In genomic region chr6:53059648-53060589, GRCh38 we compare ENCODE assay signal across 8 cellular contexts. TPM values are rescaled to one million over a fixed set of nuclear protein-coding genes. Genes with fewer than 3 reads are reported as not detected.
A peak's percentile ranks its signal among the peaks of the same experiment; 100 is the strongest.
DNase-seq lines count a peak whose midpoint lies in the region; ATAC-seq and TF ChIP-seq lines count a peak whose summit lies in the region.

No MANE protein-coding gene starts in this region.

- H3K9me3 ChIP-seq in HUES6 (ENCODE audit: control insufficient read depth, insufficient read depth, low read depth, low read length), result no peaks in the 10 kb centered on the region
- H3K9me3 ChIP-seq in mammary epithelial cell (replicated peaks; ENCODE audit: insufficient read depth, low read length), result no peaks in the 10 kb centered on the region
- H3K9me3 ChIP-seq in muscle layer of colon (ENCODE audit: low read length), result no peaks in the 10 kb centered on the region

- H4K20me1 ChIP-seq in mammary epithelial cell (ENCODE audit: insufficient read depth, low read length), result no peaks in the 10 kb centered on the region

- no peak overlapping the region for H3K27ac ChIP-seq in ACC112 (ENCODE audit: low read depth, low read length)
- H3K27ac ChIP-seq in HUES6 (ENCODE audit: low read depth, low read length), result no peak overlapping the region
- H3K27ac ChIP-seq in mammary epithelial cell (ENCODE audit: insufficient read depth, low read depth, low read length), result no peak overlapping the region
- peak overlapping the region; percentile 92 for H3K27ac ChIP-seq in muscle layer of colon (ENCODE audit: low read depth, low read length)

- in situ Hi-C loops in mammary epithelial cell (cut with MboI; ENCODE audit: low sequenced_read_pairs in 2 of 2), result loop anchor here in 1 of 2 donors (5.0 to 10.0 kb wide), 2 partner anchors 63 to 175 kb away; partner anchors contain the start of gene GSTA4

- no peak for TF ChIP-seq CTCF in mammary epithelial cell (conservative IDR thresholded peaks at IDR 0.05 in 1 of 2, IDR thresholded peaks at IDR 0.05 in 1 of 2; ENCODE audit: extremely low read depth in 1 of 2, insufficient read depth in 1 of 2, low read depth in 1 of 2, low read length in 2 of 2)

- H2AFZ ChIP-seq in ACC112 (ENCODE audit: low read length, unreplicated experiment) (peak overlapping the region; percentile 77), mammary epithelial cell (ENCODE audit: low read depth, low read length) (peak overlapping the region; percentile 48)

- H3K79me2 ChIP-seq in ACC112 (ENCODE audit: control insufficient read depth, insufficient read depth, low read length, unreplicated experiment), result peaks cover 38% of the 10 kb centered on the region
- H3K79me2 ChIP-seq in mammary epithelial cell (ENCODE audit: insufficient read depth, low read length), result peaks cover 36% of the 10 kb centered on the region

- dilution Hi-C loops in mammary epithelial cell (cut with HindIII; ENCODE audit: low sequenced_read_pairs), result no loop called here

- peak overlapping the region; percentile 93 for H3K4me2 ChIP-seq in mammary epithelial cell (ENCODE audit: insufficient read depth, low read depth, low read length)

- CTCF ChIA-PET in mammary epithelial cell (lab: Charles Lee; ENCODE audit: low non-redundant PET), result no interaction called here

- H3K27me3 ChIP-seq in ACC112 (ENCODE audit: insufficient read depth, low read length), result no peaks in the 10 kb centered on the region
- no peaks in the 10 kb centered on the region for H3K27me3 ChIP-seq in HUES6 (ENCODE audit: control insufficient read depth, insufficient read depth, low read length)
- H3K27me3 ChIP-seq in mammary epithelial cell (ENCODE audit: insufficient read depth, low read length), result no peaks in the 10 kb centered on the region
- H3K27me3 ChIP-seq in muscle layer of colon (ENCODE audit: control insufficient read depth in 1 of 2, insufficient read depth in 2 of 2, low read length in 2 of 2), result no peaks in the 10 kb centered on the region

- peaks cover 18% of the 10 kb centered on the region for H3K4me1 ChIP-seq in ACC112 (ENCODE audit: control insufficient read depth, insufficient read depth, low read length, unreplicated experiment)
- H3K4me1 ChIP-seq in HUES6 (ENCODE audit: control insufficient read depth, insufficient read depth, low read length), result peaks cover 22% of the 10 kb centered on the region
- H3K4me1 ChIP-seq in mammary epithelial cell (ENCODE audit: insufficient read depth, low read length), result peaks cover 11% of the 10 kb centered on the region
- peaks cover 56% of the 10 kb centered on the region for H3K4me1 ChIP-seq in muscle layer of colon (ENCODE audit: insufficient read depth, low read length)

- intact Hi-C loops in mammary epithelial cell (cut with micrococcal nuclease), result no loop called here

- H3K9ac ChIP-seq in HUES6 (ENCODE audit: low read length) (no peak overlapping the region), mammary epithelial cell (ENCODE audit: insufficient read depth, low read length) (peak overlapping the region; percentile 15), muscle layer of colon (ENCODE audit: low read length) (peak overlapping the region; percentile 41)

- ATAC-seq in HG03342 (IDR thresholded peaks at IDR 0.05; ENCODE audit: unreplicated experiment) (no peak), GM19467 (IDR thresholded peaks at IDR 0.05; ENCODE audit: unreplicated experiment) (no peak)

- no peaks in the 10 kb centered on the region for H3K36me3 ChIP-seq in ACC112 (ENCODE audit: insufficient read depth, low read length)
- H3K36me3 ChIP-seq in HUES6 (ENCODE audit: control insufficient read depth, insufficient read depth, low read length), result no peaks in the 10 kb centered on the region
- H3K36me3 ChIP-seq in mammary epithelial cell (ENCODE audit: insufficient read depth, low read length), result no peaks in the 10 kb centered on the region
- no peaks in the 10 kb centered on the region for H3K36me3 ChIP-seq in muscle layer of colon (ENCODE audit: insufficient read depth, low read length)

- BruUV-seq in mammary epithelial cell (replicated peaks; lab: Mats Ljungman, UMichigan), result no TSS peak

- WGBS in mammary epithelial cell (ENCODE audit: low coverage, missing lambda C conversion rate), result 15% methylated on average over 3 of the region's 3 CpGs

- DNase-seq in mammary epithelial cell, result no peak
- no peak for DNase-seq in NOMO-1 treated with DMSO at 0.1 percent for 48 hours (lab: John Stamatoyannopoulos, UW; ENCODE audit: unreplicated experiment)
- no peak for DNase-seq in activated effector memory CD4-positive, alpha-beta T cell treated with Interleukin-2 at 50 U/mL for 16 hours

- H3K4me3 ChIP-seq in ACC112 (ENCODE audit: low read depth, low read length) (peak overlapping the region; percentile 87), HUES6 (ENCODE audit: low read depth, low read length) (peak overlapping the region; percentile 87), mammary epithelial cell (replicated peaks in 1 of 3; ENCODE audit: insufficient read depth in 1 of 3, low read depth in 2 of 3, low read length in 3 of 3) (peak overlapping the region; percentile 2 to 84 (median 77)), muscle layer of colon (ENCODE audit: low read depth in 1 of 2, low read length in 2 of 2) (peak overlapping the region; percentile 73 to 88)

RNA-seq across cellular contexts. Expression of gene CILK1, which starts 1.7 kb away (rescaled TPM):
- 10 to 100 TPM in 1 of 2 donors, 1 to 10 TPM in 1; 5.8 to 12.8 TPM for total RNA-seq in mammary epithelial cell
- 5.2 TPM for polyA plus RNA-seq in mammary epithelial cell
- 5.1 TPM for polyA minus RNA-seq in mammary epithelial cell

RNA-seq across cellular contexts. Expression of gene FBXO9, which starts 5.3 kb away (rescaled TPM):
- 10 to 100 TPM; 31.5 to 68.6 TPM for total RNA-seq in mammary epithelial cell
- polyA plus RNA-seq in mammary epithelial cell, result 54.7 TPM
- polyA minus RNA-seq in mammary epithelial cell, result 67.5 TPM
